Comparison of ENCODE assay signal across 8 cellular contexts in genomic region chr11:124622531-124623451, GRCh38. TPM values are rescaled to one million over a fixed set of nuclear protein-coding genes. Genes with fewer than 3 reads are reported as not detected.
A peak's percentile ranks its signal among the peaks of the same experiment; 100 is the strongest.
DNase-seq lines count a peak whose midpoint lies in the region; ATAC-seq, FAIRE-seq and TF ChIP-seq lines count a peak whose summit lies in the region.

Gene TBRG1 (plus strand): TSS chr11:124622864. CDS start chr11:124623084, 220 bp downstream.

- H3K36me3 ChIP-seq in keratinocyte (ENCODE audit: control insufficient read depth in 2 of 2, extremely low read depth in 1 of 2, insufficient read depth in 2 of 2, low read length in 2 of 2): peaks cover 6 to 19% of the 10 kb centered on the region in 2 experiments

- FAIRE-seq in keratinocyte (lab: Jason Lieb, UNC): no peak

- H3K4me1 ChIP-seq in keratinocyte (ENCODE audit: control insufficient read depth, extremely low read depth, insufficient read depth, low read length): peaks cover 10% of the 10 kb centered on the region

- peak within 1 kb of the TSS; percentile 81 for H3K27ac ChIP-seq in keratinocyte (ENCODE audit: control insufficient read depth, insufficient read depth, low read length)

- DNase-seq in AG10803 (ENCODE audit: low read depth) (peak; percentile 91), NCI-H460 (ENCODE audit: extremely low read depth, low read depth) (peak; percentile 68), cerebellar nuclear complex (lab: John Stamatoyannopoulos, UW) (peak; percentile 73 to 82), keratinocyte (ENCODE audit: low read depth, low spot score) (no peak)
- peak; percentile 68 for DNase-seq in activated CD4-positive, alpha-beta T cell treated with anti-CD3 and anti-CD28 coated beads for 1 hour
- DNase-seq in stimulated activated CD4-positive, alpha-beta T cell treated with anti-CD3 and anti-CD28 coated beads, Interleukin-15, amount 100 ng/mL, for 1 hour (ENCODE audit: low read depth in 1 of 2, low spot score in 1 of 2): peak; percentile 56 to 63

- peak within 1 kb of the TSS; percentile 90 for H3K4me3 ChIP-seq in AG10803 (ENCODE audit: low read length)
- H3K4me3 ChIP-seq in keratinocyte (ENCODE audit: control insufficient read depth in 2 of 3, extremely low read depth in 1 of 3, insufficient read depth in 2 of 3, low read depth in 1 of 3, low read length in 3 of 3): peak within 1 kb of the TSS; percentile 84 to 98 (median 92)

- peak within 1 kb of the TSS; percentile 89 for H3K9ac ChIP-seq in keratinocyte (ENCODE audit: control insufficient read depth, extremely low read depth, insufficient read depth, low read length)

- H3K79me2 ChIP-seq in keratinocyte (ENCODE audit: control insufficient read depth, insufficient read depth, low read length): peaks cover 30% of the 10 kb centered on the region

- H3K9me1 ChIP-seq in keratinocyte (ENCODE audit: control insufficient read depth, extremely low read depth, insufficient read depth, low read length): no peaks in the 10 kb centered on the region

- peak within 1 kb of the TSS; percentile 99 for H2AFZ ChIP-seq in keratinocyte (ENCODE audit: control insufficient read depth, low read length)

- peak within 1 kb of the TSS; percentile 97 for H3K4me2 ChIP-seq in keratinocyte (ENCODE audit: control insufficient read depth, extremely low read depth, insufficient read depth, low read depth, low read length)

- ATAC-seq in GM19043 (IDR thresholded peaks at IDR 0.05; ENCODE audit: low read depth, unreplicated experiment): peak; percentile 97
- ATAC-seq in HG03354 (IDR thresholded peaks at IDR 0.05; ENCODE audit: poor library complexity, severe bottlenecking, unreplicated experiment): peak; percentile 98

- dilution Hi-C loops in keratinocyte (cut with MboI; ENCODE audit: extremely low pct_ligation_motif_present, low sequenced_read_pairs): no loop called here

- no peaks in the 10 kb centered on the region for H4K20me1 ChIP-seq in keratinocyte (ENCODE audit: control insufficient read depth, extremely low read depth, insufficient read depth, low read length)

- H3K9me3 ChIP-seq in keratinocyte (ENCODE audit: control insufficient read depth, low read depth, low read length): no peaks in the 10 kb centered on the region

- peaks cover 4% of the 10 kb centered on the region for H3K27me3 ChIP-seq in keratinocyte (ENCODE audit: control insufficient read depth, extremely low read depth, insufficient read depth, low read length)

- TF ChIP-seq CTCF in AG10803 (conservative IDR thresholded peaks at IDR 0.05; ENCODE audit: low read length) (no peak; the same call in 1 of the 2 replicates), keratinocyte (optimal IDR thresholded peaks at IDR 0.05 in 1 of 3, IDR thresholded peaks at IDR 0.05 in 1 of 3, conservative IDR thresholded peaks at IDR 0.05 in 1 of 3; ENCODE audit: extremely low read depth in 1 of 3, insufficient read depth in 2 of 3, low read length in 3 of 3) (no peak)

RNA-seq across cellular contexts. Expression of gene TBRG1, which starts in this region (rescaled TPM):
- 23.8 and 30.3 TPM in 2 replicates for total RNA-seq in NCI-H460 (2014; rRNA removed; shearing (Covaris generic))
- polyA plus RNA-seq in NCI-H460 (2014; cell fraction: nucleus; rRNA removed): 21.5 and 31.1 TPM in 2 replicates
- polyA plus RNA-seq in keratinocyte: 28.5 to 40.2 TPM (median 32.6 TPM) in 3 replicates
- 21.9 TPM for polyA plus RNA-seq in keratinocyte (2011; ENCODE audit: low read depth)
- polyA plus RNA-seq in keratinocyte (2011; cell fraction: cytosol; rRNA removed): 23.1 and 32.6 TPM in 2 replicates
- polyA plus RNA-seq in keratinocyte (2011; cell fraction: nucleus; rRNA removed): 64.1 and 68.5 TPM in 2 replicates
- polyA plus RNA-seq in keratinocyte (2012; ENCODE audit: low replicate concordance): 17.6 and 26.0 TPM in 2 replicates
- polyA minus RNA-seq in keratinocyte: 16.8 to 30.4 TPM (median 24.0 TPM) in 3 replicates
- 12.7 TPM for polyA minus RNA-seq in keratinocyte (2011; cell fraction: cytosol; rRNA and poly(A)+ RNA removed)
- 18.4 and 20.6 TPM in 2 replicates for polyA minus RNA-seq in keratinocyte (2011; cell fraction: nucleus; rRNA and poly(A)+ RNA removed)
